Comparison of ENCODE assay signal across 12 cellular contexts in the genomic region with DNA sequence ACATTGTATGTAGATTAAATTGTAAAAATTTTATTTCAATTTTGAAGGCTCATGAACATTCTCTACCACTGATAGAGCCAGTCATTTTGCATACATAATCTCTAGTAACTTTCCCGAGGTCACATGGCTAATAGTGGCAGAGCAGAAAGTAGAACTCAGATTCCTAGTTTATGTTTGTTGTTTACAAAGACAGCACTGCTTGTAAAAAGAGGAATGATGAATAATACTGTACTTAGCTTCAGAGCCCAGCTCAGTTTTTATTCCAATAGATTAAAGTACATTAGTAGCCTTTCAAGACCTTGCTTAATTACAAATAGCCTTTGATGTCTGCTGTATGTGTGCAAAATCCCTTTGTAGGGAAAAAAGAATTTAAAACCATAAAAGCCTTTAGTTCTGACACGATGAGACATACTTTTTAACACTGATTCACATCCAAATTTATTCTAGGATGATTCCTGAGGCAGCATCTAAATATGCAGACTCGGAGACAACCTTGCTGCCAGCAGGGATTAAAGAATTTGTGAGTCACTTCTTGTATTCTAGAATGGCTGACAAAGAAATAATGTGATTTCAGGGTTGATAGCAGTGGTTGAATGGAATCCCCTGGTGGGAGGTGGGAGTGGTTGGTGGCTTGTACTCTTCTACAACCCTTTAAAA.
A peak's percentile ranks its signal among the peaks of the same experiment; 100 is the strongest.
DNase-seq lines count a peak whose midpoint lies in the region; ATAC-seq and TF ChIP-seq lines count a peak whose summit lies in the region.
"Had no signal": no experiment of that assay in that cellular context is flagged by ENCODE, and none has a peak within 500 bp of the region (broad histone marks: within the 10 kb centered on the region; RNA-seq: fewer than 3 reads in every experiment).

No MANE protein-coding gene starts in this region.

- peaks cover 0 to 7% (median 0%) of the 10 kb centered on the region in 7 donors for H3K4me1 Mint-ChIP-seq in naive thymus-derived CD4-positive, alpha-beta T cell

- WGBS in mesendoderm (ENCODE audit: extremely low coverage, insufficient coverage, low lambda C conversion rate), result no CpG with 5 or more reads among the region's 3 CpGs

- H3K27me3 ChIP-seq in mesendoderm (ENCODE audit: insufficient read depth, low read length, poor library complexity) (no peaks in the 10 kb centered on the region), Peyer's patch (no peaks in the 10 kb centered on the region)
- no peaks in the 10 kb centered on the region for H3K27me3 ChIP-seq in naive thymus-derived CD4-positive, alpha-beta T cell (ENCODE audit: control insufficient read depth in 2 of 2, insufficient read depth in 2 of 2, low read length in 2 of 2)
- H3K27me3 ChIP-seq: stomach had no signal

- H3K27ac Mint-ChIP-seq in naive thymus-derived CD4-positive, alpha-beta T cell, result no peak overlapping the region
- H3K27ac Mint-ChIP-seq: activated naive CD8-positive, alpha-beta T cell treated with anti-CD3 and anti-CD28 coated beads, Interleukin-2, amount 10 ng/mL, durations not matched to agents 7 days and 5 days had no signal

- peak overlapping the region; percentile 28 for H2BK5ac ChIP-seq in mesendoderm (ENCODE audit: low read length)

- TF ChIP-seq POLR2A in erythroblast (IDR thresholded peaks at IDR 0.05; ENCODE audit: low read length), result no peak
- TF ChIP-seq POLR2A in Peyer's patch (IDR thresholded peaks at IDR 0.05), result no peak

- H3K27ac ChIP-seq in mesendoderm (ENCODE audit: low read depth, low read length), result no peak overlapping the region
- no peak overlapping the region for H3K27ac ChIP-seq in naive thymus-derived CD4-positive, alpha-beta T cell (ENCODE audit: low read depth, low read length)
- H3K27ac ChIP-seq in Peyer's patch, result no peak overlapping the region
- H3K27ac ChIP-seq: stomach had no signal

- DNase-seq in AG20443 (ENCODE audit: low spot score) (peak; percentile 75), M059J (ENCODE audit: low read depth) (peak; percentile 92), dermis blood vessel endothelial cell (peak; percentile 81), mesendoderm (peak; percentile 97), erythroblast (lab: John Stamatoyannopoulos, UW) (no peak), Peyer's patch (no peak)
- DNase-seq in naive thymus-derived CD4-positive, alpha-beta T cell, result no peak
- DNase-seq: activated naive CD8-positive, alpha-beta T cell treated with anti-CD3 and anti-CD28 coated beads, Interleukin-2, amount 10 ng/mL, durations not matched to agents 7 days and 5 days; NCI-H1694 treated with DMSO at 0.1 percent for 48 hours; stomach had no signal

- no peak overlapping the region for H3K4me3 Mint-ChIP-seq in naive thymus-derived CD4-positive, alpha-beta T cell
- H3K4me3 Mint-ChIP-seq: activated naive CD8-positive, alpha-beta T cell treated with anti-CD3 and anti-CD28 coated beads, Interleukin-2, amount 10 ng/mL, durations not matched to agents 7 days and 5 days had no signal

- no peaks in the 10 kb centered on the region for H3K79me1 ChIP-seq in mesendoderm (ENCODE audit: low read length)

- no peak overlapping the region for H3K23ac ChIP-seq in mesendoderm (ENCODE audit: low read length)

- POLR2A ChIA-PET in naive thymus-derived CD4-positive, alpha-beta T cell (lab: Charles Lee), result no interaction called here

- intact Hi-C loops in naive thymus-derived CD4-positive, alpha-beta T cell (cut with micrococcal nuclease), result no loop called here

- H3K4me3 ChIP-seq in mesendoderm (ENCODE audit: low read length), result no peak overlapping the region
- H3K4me3 ChIP-seq in naive thymus-derived CD4-positive, alpha-beta T cell (ENCODE audit: low read length), result no peak overlapping the region
- no peak overlapping the region for H3K4me3 ChIP-seq in Peyer's patch
- H3K4me3 ChIP-seq: skin epidermis, stomach had no signal

- CTCF ChIA-PET in naive thymus-derived CD4-positive, alpha-beta T cell (lab: Charles Lee), result no interaction called here

- H4K5ac ChIP-seq in mesendoderm (ENCODE audit: low read length), result no peak overlapping the region

- no peaks in the 10 kb centered on the region for H3K27me3 Mint-ChIP-seq in naive thymus-derived CD4-positive, alpha-beta T cell
- H3K27me3 Mint-ChIP-seq: activated naive CD8-positive, alpha-beta T cell treated with anti-CD3 and anti-CD28 coated beads, Interleukin-2, amount 10 ng/mL, durations not matched to agents 7 days and 5 days had no signal

- no peak overlapping the region for H3K18ac ChIP-seq in mesendoderm (ENCODE audit: low read length)

- H3K4me1 ChIP-seq in mesendoderm (ENCODE audit: control insufficient read depth, low read depth, low read length) (no peaks in the 10 kb centered on the region), Peyer's patch (peaks cover 0 to 15% (median 2%) of the 10 kb centered on the region in 4 donors)
- no peaks in the 10 kb centered on the region for H3K4me1 ChIP-seq in naive thymus-derived CD4-positive, alpha-beta T cell (ENCODE audit: control insufficient read depth in 2 of 2, insufficient read depth in 2 of 2, low read length in 2 of 2)

- ATAC-seq in GM21381 (IDR thresholded peaks at IDR 0.05; ENCODE audit: unreplicated experiment), result no peak
- no peak for ATAC-seq in naive thymus-derived CD4-positive, alpha-beta T cell

- H3K9me3 ChIP-seq in naive thymus-derived CD4-positive, alpha-beta T cell (ENCODE audit: control insufficient read depth in 2 of 3, low read length in 3 of 3), result no peaks in the 10 kb centered on the region
- H3K9me3 ChIP-seq in Peyer's patch, result no peaks in the 10 kb centered on the region
- H3K9me3 ChIP-seq: stomach had no signal

- no peak overlapping the region for H2BK15ac ChIP-seq in mesendoderm (replicated peaks; ENCODE audit: low read depth)

- H3K4ac ChIP-seq in mesendoderm (ENCODE audit: low read depth, low read length), result no peak overlapping the region

- H3K4me2 ChIP-seq in mesendoderm (ENCODE audit: low read length), result no peak overlapping the region

- H3K79me2 ChIP-seq in mesendoderm (ENCODE audit: control insufficient read depth, insufficient read depth, low read length), result no peaks in the 10 kb centered on the region

- no peak overlapping the region for H2BK120ac ChIP-seq in mesendoderm (ENCODE audit: low read depth, low read length)

- peaks cover 0 to 21% (median 3%) of the 10 kb centered on the region in 11 donors for H3K9me3 Mint-ChIP-seq in naive thymus-derived CD4-positive, alpha-beta T cell

- H4K8ac ChIP-seq in mesendoderm (ENCODE audit: low read depth, low read length), result no peak overlapping the region

- no peak overlapping the region for H3K56ac ChIP-seq in mesendoderm (ENCODE audit: low read length)

- no peaks in the 10 kb centered on the region for H3K36me3 ChIP-seq in mesendoderm (ENCODE audit: control insufficient read depth, insufficient read depth, low read length)
- H3K36me3 ChIP-seq in naive thymus-derived CD4-positive, alpha-beta T cell (ENCODE audit: control insufficient read depth in 2 of 3, insufficient read depth in 3 of 3, low read length in 3 of 3), result no peaks in the 10 kb centered on the region
- no peaks in the 10 kb centered on the region for H3K36me3 ChIP-seq in Peyer's patch
- H3K36me3 ChIP-seq: stomach had no signal

- peaks cover 0 to 9% (median 0%) of the 10 kb centered on the region in 5 donors for H3K36me3 Mint-ChIP-seq in naive thymus-derived CD4-positive, alpha-beta T cell

- TF ChIP-seq CTCF in Peyer's patch (IDR thresholded peaks at IDR 0.05), result no peak

- H2AK5ac ChIP-seq in mesendoderm (ENCODE audit: low read length), result no peak overlapping the region

- no peak overlapping the region for H3K9ac ChIP-seq in mesendoderm (ENCODE audit: low read length)

Comparison
In these comparisons a context has a peak if more than half of its experiments do, and no peak if none do; other contexts are left out.
1. DNase-seq: peak in AG20443 (single experiment), M059J (single experiment), dermis blood vessel endothelial cell (single experiment) and mesendoderm (single experiment); none in erythroblast (0 of 2), naive thymus-derived CD4-positive, alpha-beta T cell (0 of 9) and Peyer's patch (0 of 3).